In the genomic region with DNA sequence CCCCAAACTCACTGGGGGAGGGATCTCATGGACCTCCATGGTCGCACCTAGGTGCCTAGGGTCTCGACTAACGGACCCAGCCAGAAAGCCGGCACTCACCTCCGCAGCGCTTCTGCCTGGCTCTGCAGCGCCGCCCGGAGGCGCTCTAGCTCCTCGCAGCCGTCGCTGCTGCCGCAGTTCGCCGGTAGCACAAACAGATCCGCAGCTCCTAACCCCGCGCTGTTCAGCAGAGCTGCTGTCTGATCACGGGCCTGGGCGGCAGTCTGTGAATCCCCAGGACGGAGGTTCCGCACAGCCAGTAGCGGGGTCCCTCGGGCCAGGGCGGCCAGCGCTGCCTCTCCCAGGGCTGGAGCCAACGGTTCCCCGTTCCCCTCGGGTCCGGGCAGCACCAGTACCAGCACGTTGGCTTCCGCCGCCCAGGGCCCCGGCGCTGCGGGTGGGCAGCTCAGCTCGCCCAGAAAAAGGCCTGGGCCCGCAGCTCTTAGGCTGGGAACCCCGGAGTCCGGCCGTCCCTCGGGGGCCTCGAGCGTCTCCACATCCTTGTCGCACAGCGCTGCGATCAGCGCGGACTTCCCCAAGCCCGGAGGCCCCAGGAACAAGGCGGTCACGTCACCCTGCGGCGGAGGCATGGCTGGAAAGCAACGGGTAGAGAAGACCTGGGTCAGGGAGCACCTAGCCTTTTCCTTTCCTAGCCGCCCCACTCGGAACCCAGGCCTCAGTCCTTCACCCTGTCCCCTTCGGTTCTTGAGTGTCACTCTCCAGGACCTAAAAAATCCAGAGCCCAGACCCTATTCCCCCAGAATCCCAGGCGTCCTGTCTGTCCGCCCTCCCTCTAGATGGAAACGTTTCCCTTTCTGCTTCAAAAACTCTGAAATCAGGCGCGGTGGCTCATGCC, we compare ENCODE assay signal across 8 cellular contexts. TPM values are rescaled to one million over a fixed set of nuclear protein-coding genes. Genes with fewer than 3 reads are reported as not detected.
DNase-seq lines count a peak whose midpoint lies in the region; ATAC-seq and TF ChIP-seq lines count a peak whose summit lies in the region.

No MANE protein-coding gene starts in this region.

- intact Hi-C loops in PC-9 (cut with micrococcal nuclease; ENCODE audit: unreplicated experiment), result loop anchor here (1.0 to 10.0 kb wide), 2 partner anchors 160 to 214 kb away; no protein-coding TSS in a partner anchor

- H3K4me3 ChIP-seq in PC-9 (peak overlapping the region; percentile 94), fibroblast of mammary gland (ENCODE audit: control insufficient read depth, low read depth, low read length) (peak overlapping the region; percentile 84), subcutaneous abdominal adipose tissue (ENCODE audit: low read depth in 1 of 5, low read length in 5 of 5) (peak overlapping the region; percentile 60 to 88 (median 82))

- no TSS peak for BruUV-seq in PC-9 (replicated peaks; lab: Mats Ljungman, UMichigan)

- no peaks in the 10 kb centered on the region for H3K9me2 ChIP-seq in PC-9 (ENCODE audit: insufficient read depth)

- peak overlapping the region; percentile 99 for H3K27ac Mint-ChIP-seq in neural crest cell (ENCODE audit: unreplicated experiment)

- peaks cover 12% of the 10 kb centered on the region; the same call in 1 of the 2 replicates for H3F3A ChIP-seq in PC-9 (ENCODE audit: insufficient read depth, low read depth)

- H3K4me1 Mint-ChIP-seq in neural crest cell, result peaks cover 39% of the 10 kb centered on the region

- peaks cover 48% of the 10 kb centered on the region for H3K79me2 ChIP-seq in PC-9 (ENCODE audit: low read depth)

- H3K4me1 ChIP-seq in PC-9 (replicated peaks; ENCODE audit: insufficient read depth) (peaks cover 15% of the 10 kb centered on the region), subcutaneous abdominal adipose tissue (ENCODE audit: control insufficient read depth in 5 of 5, insufficient read depth in 5 of 5, low read length in 5 of 5) (peaks cover 8 to 48% (median 40%) of the 10 kb centered on the region in 5 donors)

- no peaks in the 10 kb centered on the region for H3K27me3 ChIP-seq in PC-9 (ENCODE audit: insufficient read depth, low read depth)
- H3K27me3 ChIP-seq in subcutaneous abdominal adipose tissue (ENCODE audit: control insufficient read depth in 5 of 5, insufficient read depth in 4 of 5, low read length in 5 of 5), result no peaks in the 10 kb centered on the region

- H3K9me3 ChIP-seq in PC-9 (ENCODE audit: insufficient read depth, low read depth) (no peaks in the 10 kb centered on the region), subcutaneous abdominal adipose tissue (ENCODE audit: control insufficient read depth in 5 of 5, low read length in 5 of 5) (no peaks in the 10 kb centered on the region)

- DNase-seq in DMS114 treated with DMSO at 0.1 percent for 48 hours (lab: John Stamatoyannopoulos, UW; ENCODE audit: unreplicated experiment) (peak; percentile 10), PC-9 (peak; percentile 38 to 70), activated T-helper 1 cell treated with Interleukin-2 at 50 U/mL for 16 hours (ENCODE audit: low read depth) (peak; percentile 54), fibroblast of mammary gland (ENCODE audit: low read depth) (peak; percentile 65), neural crest cell (ENCODE audit: low read depth, low spot score) (peak; percentile 56)

- H3K4me3 Mint-ChIP-seq in neural crest cell, result peak overlapping the region; percentile 99

- POLR2A ChIA-PET in PC-9 (lab: Charles Lee; ENCODE audit: unreplicated experiment), result interaction anchor here (0.5 to 0.6 kb wide), 2 partner anchors 74 to 170 kb away, joined by 3 read pairs; no protein-coding TSS in a partner anchor

- H3K27ac ChIP-seq in PC-9 (peak overlapping the region; percentile 49), subcutaneous abdominal adipose tissue (ENCODE audit: low read depth, low read length) (peak overlapping the region; percentile 89)

- peak overlapping the region; percentile 98 for H3K4me2 ChIP-seq in PC-9

- H2AFZ ChIP-seq in PC-9, result peak overlapping the region; percentile 82

- peaks cover 10% of the 10 kb centered on the region for H4K20me1 ChIP-seq in PC-9 (ENCODE audit: insufficient read depth)

- H3K9ac ChIP-seq in subcutaneous abdominal adipose tissue (ENCODE audit: low read length in 5 of 5), result peak overlapping the region; percentile 84 to 94 (median 90)

- H3K36me3 Mint-ChIP-seq in neural crest cell (ENCODE audit: low read depth), result peaks cover 7% of the 10 kb centered on the region

- ATAC-seq in HG03565 (IDR thresholded peaks at IDR 0.05; ENCODE audit: unreplicated experiment), result peak; percentile 23
- no peak for ATAC-seq in HG03108 (IDR thresholded peaks at IDR 0.05; ENCODE audit: unreplicated experiment)

- H3K9me3 Mint-ChIP-seq in neural crest cell, result no peaks in the 10 kb centered on the region

- CTCF ChIA-PET in PC-9 (lab: Charles Lee), result interaction anchor here (0.6 to 1.1 kb wide), 9 partner anchors 19 to 215 kb away, joined by 3 to 5 read pairs (median 4); partner anchors contain the start of gene ZNF575

- peaks cover 7% of the 10 kb centered on the region for H3K27me3 Mint-ChIP-seq in neural crest cell (ENCODE audit: low read depth)

- H3K36me3 ChIP-seq in PC-9 (ENCODE audit: low read depth) (0 out of 2 replicates have a peak, but pooled peaks cover 7% of the 10 kb centered on the region), subcutaneous abdominal adipose tissue (ENCODE audit: control insufficient read depth in 5 of 5, insufficient read depth in 5 of 5, low read length in 5 of 5) (peaks cover 0 to 56% (median 45%) of the 10 kb centered on the region in 5 donors)

- TF ChIP-seq CTCF in PC-9 (conservative IDR thresholded peaks at IDR 0.05) (peak; percentile 90), fibroblast of mammary gland (conservative IDR thresholded peaks at IDR 0.05; ENCODE audit: control insufficient read depth, insufficient read depth, low read depth, low read length) (peak; percentile 71), neural crest cell (conservative IDR thresholded peaks at IDR 0.05) (peak; percentile 83)

RNA-seq across cellular contexts. Expression of gene IRGQ, which starts 1.0 kb away (rescaled TPM):
- 23.3 and 31.6 TPM in 2 replicates for total RNA-seq in PC-9 (2021)
- 52.9 and 53.5 TPM in 2 replicates for total RNA-seq in neural crest cell

RNA-seq across cellular contexts. Expression of gene ZNF576, which starts 1.4 kb away (rescaled TPM):
- 15.5 and 16.9 TPM in 2 replicates for total RNA-seq in PC-9 (2021)
- 18.3 and 19.7 TPM in 2 replicates for total RNA-seq in neural crest cell

RNA-seq across cellular contexts. Expression of gene SRRM5, which starts 16.9 kb away (rescaled TPM):
- total RNA-seq in PC-9 (2021), result 0.37 and 0.60 TPM in 2 replicates
- total RNA-seq in neural crest cell, result 0.41 and 0.51 TPM in 2 replicates

RNA-seq across cellular contexts. Expression of gene PINLYP, which starts 19.4 kb away (rescaled TPM):
- 0.53 and 2.0 TPM in 2 replicates for total RNA-seq in PC-9 (2021)
- 9.5 and 11.7 TPM in 2 replicates for total RNA-seq in neural crest cell

RNA-seq across cellular contexts. Expression of gene XRCC1, which starts 19.6 kb away (rescaled TPM):
- total RNA-seq in PC-9 (2021) (37.2 and 45.1 TPM in 2 replicates), neural crest cell (79.4 and 82.0 TPM in 2 replicates)

Comparison
In these comparisons a context has a peak if more than half of its experiments do, and no peak if none do; other contexts are left out.
1. DNase-seq: peak in every context shown above with its lines; median percentile 65 in fibroblast of mammary gland; 56 in neural crest cell; 54 in PC-9; 54 in activated T-helper 1 cell treated with Interleukin-2 at 50 U/mL for 16 hours; 10 in DMS114 treated with DMSO at 0.1 percent for 48 hours.